In the genomic region with DNA sequence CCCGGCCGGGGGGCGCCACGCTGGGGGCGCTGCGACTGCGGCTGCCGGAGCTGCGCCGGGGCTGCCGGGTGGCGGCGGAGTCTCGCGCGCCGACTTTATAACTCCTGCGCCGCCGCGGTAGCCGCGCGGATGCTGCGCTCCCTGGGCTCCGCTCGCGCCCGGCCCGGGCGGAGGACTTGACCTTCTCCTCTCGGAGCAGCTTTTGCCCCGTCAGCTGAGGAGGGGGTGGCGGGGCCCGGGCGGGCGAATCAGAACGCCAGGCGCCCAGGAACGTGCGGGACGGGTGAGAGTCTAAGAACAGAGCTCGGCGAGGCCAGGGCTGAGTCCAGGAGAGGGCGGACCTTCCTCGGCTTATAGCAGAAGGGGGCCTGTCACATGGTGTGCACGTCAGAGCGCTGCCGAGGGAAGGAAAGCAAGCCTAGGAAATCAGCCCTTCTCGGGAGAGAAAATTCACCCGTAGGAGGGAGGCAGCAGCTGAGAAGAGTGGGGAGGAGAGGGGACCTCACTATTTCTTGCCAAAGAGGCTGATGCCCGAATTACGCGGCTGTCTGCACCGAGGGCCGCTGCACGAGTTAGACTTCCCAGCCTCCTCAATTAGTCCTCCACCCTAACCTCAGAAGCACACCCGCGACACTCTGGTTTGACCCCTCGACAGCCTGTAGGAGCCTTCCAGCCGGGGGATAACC, we compare ENCODE assay signal across 1 cellular context.
A peak's percentile ranks its signal among the peaks of the same experiment; 100 is the strongest.
TF ChIP-seq lines count a peak whose summit lies in the region.

A gene (minus strand): TSS at position 327 of the 686 bp plus-strand sequence. CDS start 415 bp downstream, outside the sequence.

TF ChIP-seq in HepG2, 621 proteins besides CTCF, POLR2A, EP300 and RAD21 (continued from another document):
- TF ChIP-seq, protein P1, sequence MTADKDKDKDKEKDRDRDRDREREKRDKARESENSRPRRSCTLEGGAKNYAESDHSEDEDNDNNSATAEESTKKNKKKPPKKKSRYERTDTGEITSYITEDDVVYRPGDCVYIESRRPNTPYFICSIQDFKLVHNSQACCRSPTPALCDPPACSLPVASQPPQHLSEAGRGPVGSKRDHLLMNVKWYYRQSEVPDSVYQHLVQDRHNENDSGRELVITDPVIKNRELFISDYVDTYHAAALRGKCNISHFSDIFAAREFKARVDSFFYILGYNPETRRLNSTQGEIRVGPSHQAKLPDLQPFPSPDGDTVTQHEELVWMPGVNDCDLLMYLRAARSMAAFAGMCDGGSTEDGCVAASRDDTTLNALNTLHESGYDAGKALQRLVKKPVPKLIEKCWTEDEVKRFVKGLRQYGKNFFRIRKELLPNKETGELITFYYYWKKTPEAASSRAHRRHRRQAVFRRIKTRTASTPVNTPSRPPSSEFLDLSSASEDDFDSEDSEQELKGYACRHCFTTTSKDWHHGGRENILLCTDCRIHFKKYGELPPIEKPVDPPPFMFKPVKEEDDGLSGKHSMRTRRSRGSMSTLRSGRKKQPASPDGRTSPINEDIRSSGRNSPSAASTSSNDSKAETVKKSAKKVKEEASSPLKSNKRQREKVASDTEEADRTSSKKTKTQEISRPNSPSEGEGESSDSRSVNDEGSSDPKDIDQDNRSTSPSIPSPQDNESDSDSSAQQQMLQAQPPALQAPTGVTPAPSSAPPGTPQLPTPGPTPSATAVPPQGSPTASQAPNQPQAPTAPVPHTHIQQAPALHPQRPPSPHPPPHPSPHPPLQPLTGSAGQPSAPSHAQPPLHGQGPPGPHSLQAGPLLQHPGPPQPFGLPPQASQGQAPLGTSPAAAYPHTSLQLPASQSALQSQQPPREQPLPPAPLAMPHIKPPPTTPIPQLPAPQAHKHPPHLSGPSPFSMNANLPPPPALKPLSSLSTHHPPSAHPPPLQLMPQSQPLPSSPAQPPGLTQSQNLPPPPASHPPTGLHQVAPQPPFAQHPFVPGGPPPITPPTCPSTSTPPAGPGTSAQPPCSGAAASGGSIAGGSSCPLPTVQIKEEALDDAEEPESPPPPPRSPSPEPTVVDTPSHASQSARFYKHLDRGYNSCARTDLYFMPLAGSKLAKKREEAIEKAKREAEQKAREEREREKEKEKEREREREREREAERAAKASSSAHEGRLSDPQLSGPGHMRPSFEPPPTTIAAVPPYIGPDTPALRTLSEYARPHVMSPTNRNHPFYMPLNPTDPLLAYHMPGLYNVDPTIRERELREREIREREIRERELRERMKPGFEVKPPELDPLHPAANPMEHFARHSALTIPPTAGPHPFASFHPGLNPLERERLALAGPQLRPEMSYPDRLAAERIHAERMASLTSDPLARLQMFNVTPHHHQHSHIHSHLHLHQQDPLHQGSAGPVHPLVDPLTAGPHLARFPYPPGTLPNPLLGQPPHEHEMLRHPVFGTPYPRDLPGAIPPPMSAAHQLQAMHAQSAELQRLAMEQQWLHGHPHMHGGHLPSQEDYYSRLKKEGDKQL (CRISPR knock-in tag; IDR thresholded peaks at IDR 0.05; ENCODE audit: low read depth): no peak
- TF ChIP-seq ZBTB7A (CRISPR knock-in tag; IDR thresholded peaks at IDR 0.05) (no peak), ZNF749 (CRISPR knock-in tag; IDR thresholded peaks at IDR 0.05; ENCODE audit: borderline replicate concordance) (no peak), PHF20 (CRISPR knock-in tag; IDR thresholded peaks at IDR 0.05) (no peak), AHR (CRISPR knock-in tag; IDR thresholded peaks at IDR 0.05) (peak; percentile 42; the same call in 1 of the 2 replicates), ZSCAN31 (CRISPR knock-in tag; IDR thresholded peaks at IDR 0.05; ENCODE audit: low read depth) (no peak), SIN3A (IDR thresholded peaks at IDR 0.05; ENCODE audit: borderline replicate concordance, low read depth, low read length) (no peak), CEBPG (CRISPR knock-in tag; IDR thresholded peaks at IDR 0.05) (no peak), RFX3 (CRISPR knock-in tag; IDR thresholded peaks at IDR 0.05) (no peak), ARID2 (CRISPR knock-in tag; IDR thresholded peaks at IDR 0.05; ENCODE audit: borderline replicate concordance) (no peak), HNRNPLL (IDR thresholded peaks at IDR 0.05; ENCODE audit: low read depth, low read length, poor library complexity, severe bottlenecking) (peak; percentile 64), U2AF1 (optimal IDR thresholded peaks at IDR 0.05; ENCODE audit: low read depth, low read length) (no peak), NR2C2 (CRISPR knock-in tag; IDR thresholded peaks at IDR 0.05; ENCODE audit: borderline replicate concordance) (no peak), CREB1 (IDR thresholded peaks at IDR 0.05) (peak; percentile 25; the same call in 1 of the 2 replicates), CREB1 (CRISPR knock-in tag; IDR thresholded peaks at IDR 0.05) (no peak), TAF1 (CRISPR knock-in tag; IDR thresholded peaks at IDR 0.05) (no peak), ZNF547 (CRISPR knock-in tag; IDR thresholded peaks at IDR 0.05) (0 out of 2 replicates have a peak, but pooled peaks have one; percentile 14), TBX2 (CRISPR knock-in tag; IDR thresholded peaks at IDR 0.05; ENCODE audit: borderline replicate concordance) (0 out of 2 replicates have a peak, but pooled peaks have one; percentile 35), ZNF619 (CRISPR knock-in tag; IDR thresholded peaks at IDR 0.05) (no peak), EEA1 (CRISPR knock-in tag; IDR thresholded peaks at IDR 0.05; ENCODE audit: borderline replicate concordance) (no peak), NFKB2 (CRISPR knock-in tag; IDR thresholded peaks at IDR 0.05; ENCODE audit: borderline replicate concordance) (peak; percentile 60; the same call in 1 of the 2 replicates), BCL6 (CRISPR knock-in tag; IDR thresholded peaks at IDR 0.05) (no peak), ZNF777 (CRISPR knock-in tag; IDR thresholded peaks at IDR 0.05) (peak; percentile 71), HNRNPUL1 (IDR thresholded peaks at IDR 0.05; ENCODE audit: low read depth, low read length) (no peak), MTF2 (CRISPR knock-in tag; IDR thresholded peaks at IDR 0.05; ENCODE audit: borderline replicate concordance) (no peak), TP53 (CRISPR knock-in tag; conservative IDR thresholded peaks at IDR 0.05) (no peak), SNRNP70 (IDR thresholded peaks at IDR 0.05; ENCODE audit: low read depth, low read length) (no peak), SSRP1 (CRISPR knock-in tag; IDR thresholded peaks at IDR 0.05) (no peak), YEATS4 (CRISPR knock-in tag; IDR thresholded peaks at IDR 0.05; ENCODE audit: borderline replicate concordance) (no peak)
- TF ChIP-seq, protein P2, sequence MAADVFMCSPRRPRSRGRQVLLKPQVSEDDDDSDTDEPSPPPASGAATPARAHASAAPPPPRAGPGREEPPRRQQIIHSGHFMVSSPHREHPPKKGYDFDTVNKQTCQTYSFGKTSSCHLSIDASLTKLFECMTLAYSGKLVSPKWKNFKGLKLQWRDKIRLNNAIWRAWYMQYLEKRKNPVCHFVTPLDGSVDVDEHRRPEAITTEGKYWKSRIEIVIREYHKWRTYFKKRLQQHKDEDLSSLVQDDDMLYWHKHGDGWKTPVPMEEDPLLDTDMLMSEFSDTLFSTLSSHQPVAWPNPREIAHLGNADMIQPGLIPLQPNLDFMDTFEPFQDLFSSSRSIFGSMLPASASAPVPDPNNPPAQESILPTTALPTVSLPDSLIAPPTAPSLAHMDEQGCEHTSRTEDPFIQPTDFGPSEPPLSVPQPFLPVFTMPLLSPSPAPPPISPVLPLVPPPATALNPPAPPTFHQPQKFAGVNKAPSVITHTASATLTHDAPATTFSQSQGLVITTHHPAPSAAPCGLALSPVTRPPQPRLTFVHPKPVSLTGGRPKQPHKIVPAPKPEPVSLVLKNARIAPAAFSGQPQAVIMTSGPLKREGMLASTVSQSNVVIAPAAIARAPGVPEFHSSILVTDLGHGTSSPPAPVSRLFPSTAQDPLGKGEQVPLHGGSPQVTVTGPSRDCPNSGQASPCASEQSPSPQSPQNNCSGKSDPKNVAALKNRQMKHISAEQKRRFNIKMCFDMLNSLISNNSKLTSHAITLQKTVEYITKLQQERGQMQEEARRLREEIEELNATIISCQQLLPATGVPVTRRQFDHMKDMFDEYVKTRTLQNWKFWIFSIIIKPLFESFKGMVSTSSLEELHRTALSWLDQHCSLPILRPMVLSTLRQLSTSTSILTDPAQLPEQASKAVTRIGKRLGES (CRISPR knock-in tag; IDR thresholded peaks at IDR 0.05; ENCODE audit: borderline replicate concordance): no peak
- TF ChIP-seq, protein P3, sequence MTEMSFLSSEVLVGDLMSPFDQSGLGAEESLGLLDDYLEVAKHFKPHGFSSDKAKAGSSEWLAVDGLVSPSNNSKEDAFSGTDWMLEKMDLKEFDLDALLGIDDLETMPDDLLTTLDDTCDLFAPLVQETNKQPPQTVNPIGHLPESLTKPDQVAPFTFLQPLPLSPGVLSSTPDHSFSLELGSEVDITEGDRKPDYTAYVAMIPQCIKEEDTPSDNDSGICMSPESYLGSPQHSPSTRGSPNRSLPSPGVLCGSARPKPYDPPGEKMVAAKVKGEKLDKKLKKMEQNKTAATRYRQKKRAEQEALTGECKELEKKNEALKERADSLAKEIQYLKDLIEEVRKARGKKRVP (CRISPR knock-in tag; IDR thresholded peaks at IDR 0.05): peak in 1 of 2 experiments; percentile 25; a peak in 1 of 4 replicates
- TF ChIP-seq, protein P4, sequence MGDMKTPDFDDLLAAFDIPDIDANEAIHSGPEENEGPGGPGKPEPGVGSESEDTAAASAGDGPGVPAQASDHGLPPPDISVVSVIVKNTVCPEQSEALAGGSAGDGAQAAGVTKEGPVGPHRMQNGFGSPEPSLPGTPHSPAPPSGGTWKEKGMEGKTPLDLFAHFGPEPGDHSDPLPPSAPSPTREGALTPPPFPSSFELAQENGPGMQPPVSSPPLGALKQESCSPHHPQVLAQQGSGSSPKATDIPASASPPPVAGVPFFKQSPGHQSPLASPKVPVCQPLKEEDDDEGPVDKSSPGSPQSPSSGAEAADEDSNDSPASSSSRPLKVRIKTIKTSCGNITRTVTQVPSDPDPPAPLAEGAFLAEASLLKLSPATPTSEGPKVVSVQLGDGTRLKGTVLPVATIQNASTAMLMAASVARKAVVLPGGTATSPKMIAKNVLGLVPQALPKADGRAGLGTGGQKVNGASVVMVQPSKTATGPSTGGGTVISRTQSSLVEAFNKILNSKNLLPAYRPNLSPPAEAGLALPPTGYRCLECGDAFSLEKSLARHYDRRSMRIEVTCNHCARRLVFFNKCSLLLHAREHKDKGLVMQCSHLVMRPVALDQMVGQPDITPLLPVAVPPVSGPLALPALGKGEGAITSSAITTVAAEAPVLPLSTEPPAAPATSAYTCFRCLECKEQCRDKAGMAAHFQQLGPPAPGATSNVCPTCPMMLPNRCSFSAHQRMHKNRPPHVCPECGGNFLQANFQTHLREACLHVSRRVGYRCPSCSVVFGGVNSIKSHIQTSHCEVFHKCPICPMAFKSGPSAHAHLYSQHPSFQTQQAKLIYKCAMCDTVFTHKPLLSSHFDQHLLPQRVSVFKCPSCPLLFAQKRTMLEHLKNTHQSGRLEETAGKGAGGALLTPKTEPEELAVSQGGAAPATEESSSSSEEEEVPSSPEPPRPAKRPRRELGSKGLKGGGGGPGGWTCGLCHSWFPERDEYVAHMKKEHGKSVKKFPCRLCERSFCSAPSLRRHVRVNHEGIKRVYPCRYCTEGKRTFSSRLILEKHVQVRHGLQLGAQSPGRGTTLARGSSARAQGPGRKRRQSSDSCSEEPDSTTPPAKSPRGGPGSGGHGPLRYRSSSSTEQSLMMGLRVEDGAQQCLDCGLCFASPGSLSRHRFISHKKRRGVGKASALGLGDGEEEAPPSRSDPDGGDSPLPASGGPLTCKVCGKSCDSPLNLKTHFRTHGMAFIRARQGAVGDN (CRISPR knock-in tag; IDR thresholded peaks at IDR 0.05): peak; percentile 74
- TF ChIP-seq, protein P5, sequence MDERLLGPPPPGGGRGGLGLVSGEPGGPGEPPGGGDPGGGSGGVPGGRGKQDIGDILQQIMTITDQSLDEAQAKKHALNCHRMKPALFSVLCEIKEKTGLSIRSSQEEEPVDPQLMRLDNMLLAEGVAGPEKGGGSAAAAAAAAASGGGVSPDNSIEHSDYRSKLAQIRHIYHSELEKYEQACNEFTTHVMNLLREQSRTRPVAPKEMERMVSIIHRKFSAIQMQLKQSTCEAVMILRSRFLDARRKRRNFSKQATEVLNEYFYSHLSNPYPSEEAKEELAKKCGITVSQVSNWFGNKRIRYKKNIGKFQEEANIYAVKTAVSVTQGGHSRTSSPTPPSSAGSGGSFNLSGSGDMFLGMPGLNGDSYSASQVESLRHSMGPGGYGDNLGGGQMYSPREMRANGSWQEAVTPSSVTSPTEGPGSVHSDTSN (CRISPR knock-in tag; IDR thresholded peaks at IDR 0.05): no peak
- TF ChIP-seq, protein P6, sequence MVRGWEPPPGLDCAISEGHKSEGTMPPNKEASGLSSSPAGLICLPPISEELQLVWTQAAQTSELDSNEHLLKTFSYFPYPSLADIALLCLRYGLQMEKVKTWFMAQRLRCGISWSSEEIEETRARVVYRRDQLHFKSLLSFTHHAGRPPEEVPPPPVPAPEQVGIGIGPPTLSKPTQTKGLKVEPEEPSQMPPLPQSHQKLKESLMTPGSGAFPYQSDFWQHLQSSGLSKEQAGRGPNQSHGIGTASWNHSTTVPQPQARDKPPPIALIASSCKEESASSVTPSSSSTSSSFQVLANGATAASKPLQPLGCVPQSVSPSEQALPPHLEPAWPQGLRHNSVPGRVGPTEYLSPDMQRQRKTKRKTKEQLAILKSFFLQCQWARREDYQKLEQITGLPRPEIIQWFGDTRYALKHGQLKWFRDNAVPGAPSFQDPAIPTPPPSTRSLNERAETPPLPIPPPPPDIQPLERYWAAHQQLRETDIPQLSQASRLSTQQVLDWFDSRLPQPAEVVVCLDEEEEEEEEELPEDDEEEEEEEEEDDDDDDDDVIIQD (CRISPR knock-in tag; IDR thresholded peaks at IDR 0.05; ENCODE audit: low read depth): no peak
- TF ChIP-seq, protein P7, sequence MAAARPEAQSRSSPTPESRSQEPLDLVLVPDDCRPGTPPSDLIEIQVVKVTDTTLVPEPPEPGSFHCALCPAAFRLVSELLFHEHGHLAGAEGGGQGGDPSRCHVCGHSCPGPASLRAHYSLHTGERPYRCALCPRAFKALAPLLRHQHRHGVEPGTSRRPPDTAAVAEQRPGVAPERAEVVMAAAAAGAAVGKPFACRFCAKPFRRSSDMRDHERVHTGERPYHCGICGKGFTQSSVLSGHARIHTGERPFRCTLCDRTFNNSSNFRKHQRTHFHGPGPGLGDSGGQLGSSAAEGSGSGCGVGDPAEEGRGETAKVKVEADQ (CRISPR knock-in tag; IDR thresholded peaks at IDR 0.05; ENCODE audit: borderline replicate concordance): no peak
- TF ChIP-seq, protein P8, sequence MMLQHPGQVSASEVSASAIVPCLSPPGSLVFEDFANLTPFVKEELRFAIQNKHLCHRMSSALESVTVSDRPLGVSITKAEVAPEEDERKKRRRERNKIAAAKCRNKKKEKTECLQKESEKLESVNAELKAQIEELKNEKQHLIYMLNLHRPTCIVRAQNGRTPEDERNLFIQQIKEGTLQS (CRISPR knock-in tag; IDR thresholded peaks at IDR 0.05): no peak
